In the genomic region with DNA sequence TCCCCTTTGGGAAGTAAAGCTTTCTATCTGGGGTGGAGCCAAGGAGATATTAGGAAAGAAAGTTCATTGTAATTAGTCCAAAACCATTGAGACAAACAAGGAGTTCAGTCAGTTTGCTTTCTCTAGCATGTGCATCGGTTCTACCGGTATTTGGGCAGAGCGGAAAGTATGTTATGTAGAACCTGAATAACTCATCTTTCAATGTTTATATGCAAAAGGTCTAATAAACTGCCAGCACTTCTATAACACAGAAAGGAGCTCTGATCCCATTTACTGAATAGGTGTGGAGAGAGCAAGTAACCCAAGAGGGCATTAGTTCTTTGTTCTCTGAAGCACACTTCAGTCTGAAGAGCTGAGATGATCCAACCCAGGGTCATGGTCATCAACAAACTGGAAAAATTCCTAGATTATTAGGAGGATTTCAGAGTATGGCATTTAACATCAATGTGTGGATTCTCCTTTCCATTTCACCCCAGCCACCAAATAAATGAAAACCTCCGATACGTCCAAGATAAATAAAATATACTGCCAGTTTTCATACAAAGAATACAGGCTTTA, we compare ENCODE assay signal across 10 cellular contexts. TPM values are rescaled to one million over a fixed set of nuclear protein-coding genes. Genes with fewer than 3 reads are reported as not detected.
DNase-seq lines count a peak whose midpoint lies in the region; ATAC-seq and TF ChIP-seq lines count a peak whose summit lies in the region.
"Had no signal": no experiment of that assay in that cellular context is flagged by ENCODE, and none has a peak within 500 bp of the region (broad histone marks: within the 10 kb centered on the region; RNA-seq: fewer than 3 reads in every experiment).

No MANE protein-coding gene starts in this region.

- peaks cover 37% of the 10 kb centered on the region for H3K4me1 Mint-ChIP-seq in activated T-cell treated with anti-CD3 and anti-CD28 coated beads, Interleukin-2, amount 50 U/mL, for 24 hours (ENCODE audit: low read depth)

- peaks cover 30% of the 10 kb centered on the region for H3K27me3 Mint-ChIP-seq in activated T-cell treated with anti-CD3 and anti-CD28 coated beads, Interleukin-2, amount 50 U/mL, for 24 hours

- H3K4me1 ChIP-seq in heart right ventricle (peaks cover 0 to 61% (median 23%) of the 10 kb centered on the region in 9 donors), colonic mucosa (no peaks in the 10 kb centered on the region), muscle layer of duodenum (ENCODE audit: control insufficient read depth in 1 of 2, insufficient read depth in 2 of 2, low read length in 2 of 2) (peaks cover 0 to 15% of the 10 kb centered on the region in 2 donors)

- intact Hi-C loops in heart right ventricle (cut with DNase I): loop anchor here in 7 of 10 donors (5.0 to 10.0 kb wide), 9 partner anchors 114 to 826 kb away; a partner anchor contains a TSS
- intact Hi-C loops in left cardiac atrium (cut with DNase I): loop anchor here (10.0 kb wide), 4 partner anchors 116 to 826 kb away; a partner anchor contains a TSS
- intact Hi-C loops in colonic mucosa (cut with DNase I): no loop called here

- H3K4me3 Mint-ChIP-seq in activated T-cell treated with anti-CD3 and anti-CD28 coated beads, Interleukin-2, amount 50 U/mL, for 24 hours: no peak overlapping the region
- H3K4me3 Mint-ChIP-seq: stimulated activated naive CD8-positive, alpha-beta T cell treated with anti-CD3 and anti-CD28 coated beads, Interleukin-15, Interleukin-2, amounts not matched to agents 100 ng/mL and 50 ng/mL, for 24 hours had no signal

- peak overlapping the region in 8 of 10 donors; percentile 1 to 86 (median 71) for H3K4me3 ChIP-seq in heart right ventricle
- no peak overlapping the region for H3K4me3 ChIP-seq in colonic mucosa
- H3K4me3 ChIP-seq in muscle layer of duodenum (ENCODE audit: low read depth in 1 of 2, low read length in 2 of 2): peak overlapping the region; percentile 73 to 86

- H3K27me3 ChIP-seq in heart right ventricle (peaks cover 0 to 34% (median 0%) of the 10 kb centered on the region in 7 donors), colonic mucosa (peaks cover 25% of the 10 kb centered on the region), muscle layer of duodenum (ENCODE audit: low read depth, low read length) (peaks cover 4% of the 10 kb centered on the region)

- no peaks in the 10 kb centered on the region for H3K36me3 Mint-ChIP-seq in activated T-cell treated with anti-CD3 and anti-CD28 coated beads, Interleukin-2, amount 50 U/mL, for 24 hours (ENCODE audit: low read depth)

- TF ChIP-seq CTCF in heart right ventricle (IDR thresholded peaks at IDR 0.05) (no peak), colonic mucosa (IDR thresholded peaks at IDR 0.05) (no peak)

- H3K36me3 ChIP-seq in heart right ventricle (no peaks in the 10 kb centered on the region), colonic mucosa (no peaks in the 10 kb centered on the region), muscle layer of duodenum (ENCODE audit: control insufficient read depth in 1 of 2, insufficient read depth in 2 of 2, low read length in 2 of 2) (no peaks in the 10 kb centered on the region)

- no peak for DNase-seq in heart right ventricle
- DNase-seq in left cardiac atrium: no peak
- no peak for DNase-seq in colonic mucosa
- DNase-seq in activated T-cell treated with anti-CD3 and anti-CD28 coated beads, Interleukin-2, amount 50 U/mL, for 24 hours: no peak
- no peak for DNase-seq in activated gamma-delta T cell treated with Interleukin-2 at 50 U/mL for 16 hours
- DNase-seq in DMS 273 treated with DMSO at 0.1 percent for 48 hours (lab: John Stamatoyannopoulos, UW): no peak

- no peak overlapping the region for H3K27ac Mint-ChIP-seq in activated T-cell treated with anti-CD3 and anti-CD28 coated beads, Interleukin-2, amount 50 U/mL, for 24 hours
- H3K27ac Mint-ChIP-seq: stimulated activated naive CD8-positive, alpha-beta T cell treated with anti-CD3 and anti-CD28 coated beads, Interleukin-15, Interleukin-2, amounts not matched to agents 100 ng/mL and 50 ng/mL, for 24 hours had no signal

- H3K27ac ChIP-seq in heart right ventricle (peak overlapping the region in 9 of 10 donors; percentile 8 to 95 (median 88)), colonic mucosa (peak overlapping the region; percentile 33), muscle layer of duodenum (ENCODE audit: low read length) (peak overlapping the region; percentile 95)

- H3K9ac ChIP-seq in colonic mucosa (ENCODE audit: low read depth in 2 of 2, low read length in 2 of 2): no peak overlapping the region

- ATAC-seq in heart right ventricle: no peak
- no peak for ATAC-seq in left cardiac atrium
- no peak for ATAC-seq in GM18502 (IDR thresholded peaks at IDR 0.05; ENCODE audit: poor library complexity, unreplicated experiment)
- ATAC-seq: activated CD4-positive, CD25-positive, alpha-beta regulatory T cell treated with anti-CD3 and anti-CD28 coated beads, Interleukin-2, amount 50 U/mL, for 24 hours had no signal

- WGBS in heart right ventricle, 2 donors: 39 to 44% methylated on average over 5 of the region's 5 CpGs

- H3K9me3 ChIP-seq in heart right ventricle (no peaks in the 10 kb centered on the region), colonic mucosa (no peaks in the 10 kb centered on the region), muscle layer of duodenum (ENCODE audit: control insufficient read depth in 1 of 2, low read length in 2 of 2) (no peaks in the 10 kb centered on the region)

- no peaks in the 10 kb centered on the region for H3K9me3 Mint-ChIP-seq in activated T-cell treated with anti-CD3 and anti-CD28 coated beads, Interleukin-2, amount 50 U/mL, for 24 hours
- H3K9me3 Mint-ChIP-seq: stimulated activated naive CD8-positive, alpha-beta T cell treated with anti-CD3 and anti-CD28 coated beads, Interleukin-15, Interleukin-2, amounts not matched to agents 100 ng/mL and 50 ng/mL, for 24 hours had no signal

RNA-seq across cellular contexts. Expression of a gene that starts 3.6 kb away (rescaled TPM):
- 10 to 100 TPM in 5 of 10 donors, 1 to 10 TPM in 5; 1.3 to 63.3 (median 9.0) TPM for total RNA-seq in heart right ventricle
- polyA plus RNA-seq in heart right ventricle: 1 to 10 TPM in 1 of 2 donors, under 1 TPM in 1; 0.51 to 1.7 TPM
- total RNA-seq in left cardiac atrium: 1 to 10 TPM; 2.7 to 4.0 TPM
- 1 to 10 TPM in 1 of 2 donors, under 1 TPM in 1; 0.27 to 4.6 TPM for total RNA-seq in colonic mucosa

Comparison
In these comparisons a context has a peak if more than half of its experiments do, and no peak if none do; other contexts are left out.
1. H3K27ac ChIP-seq: peak in every context shown above with its lines; median percentile 95 in muscle layer of duodenum; 88 in heart right ventricle; 33 in colonic mucosa.